Comparison of ENCODE assay signal across 24 cellular contexts in genomic region chr13:73984201-73984600, GRCh38.
DNase-seq lines count a peak whose midpoint lies in the region; ATAC-seq and TF ChIP-seq lines count a peak whose summit lies in the region.
"Had no signal": no experiment of that assay in that cellular context is flagged by ENCODE, and none has a peak within 500 bp of the region (broad histone marks: within the 10 kb centered on the region; RNA-seq: fewer than 3 reads in every experiment).

No MANE protein-coding gene starts in this region.

- H3K36me3 ChIP-seq in KOPT-K1 (ENCODE audit: insufficient read depth, low read length), result no peaks in the 10 kb centered on the region
- no peaks in the 10 kb centered on the region for H3K36me3 ChIP-seq in psoas muscle (ENCODE audit: insufficient read depth in 1 of 2, low read depth in 1 of 2)
- H3K36me3 ChIP-seq: thoracic aorta, WERI-Rb-1 had no signal

- WGBS in psoas muscle, 3 donors, result 91 to 92% (median 92%) methylated on average over 11 of the region's 11 CpGs

- no peak for ATAC-seq in activated T-cell treated with anti-CD3 and anti-CD28 coated beads, Interleukin-2, amount 50 U/mL, for 72 hours (replicated peaks in 1 of 2)
- peak in 3 of 4 donors; percentile 56 to 66 (median 57) for ATAC-seq in psoas muscle
- ATAC-seq in HG02588 (IDR thresholded peaks at IDR 0.05; ENCODE audit: unreplicated experiment), result no peak
- ATAC-seq: HepG2; left colon; stimulated activated memory B cell treated with anti-CD40 and anti-IgM and Interleukin-4, amounts not matched to agents 10 μg/mL and 1 μg/mL and 100 μg/mL, for 72 hours had no signal

- peaks cover 25% of the 10 kb centered on the region for H3K4me1 Mint-ChIP-seq in activated T-cell treated with anti-CD3 and anti-CD28 coated beads, Interleukin-2, amount 50 U/mL, for 72 hours (ENCODE audit: low read depth)
- peaks cover 7% of the 10 kb centered on the region for H3K4me1 Mint-ChIP-seq in chondrocyte (ENCODE audit: low read depth)
- H3K4me1 Mint-ChIP-seq in CD14-positive monocyte, result no peaks in the 10 kb centered on the region

- no peaks in the 10 kb centered on the region for H3K9me3 Mint-ChIP-seq in activated T-cell treated with anti-CD3 and anti-CD28 coated beads, Interleukin-2, amount 50 U/mL, for 72 hours
- H3K9me3 Mint-ChIP-seq in chondrocyte (ENCODE audit: low read depth), result no peaks in the 10 kb centered on the region
- peaks cover 6 to 12% (median 8%) of the 10 kb centered on the region in 7 donors for H3K9me3 Mint-ChIP-seq in CD14-positive monocyte
- H3K9me3 Mint-ChIP-seq: naive B cell had no signal

- no peaks in the 10 kb centered on the region for H3K27me3 ChIP-seq in psoas muscle (ENCODE audit: insufficient read depth in 3 of 3, low read length in 2 of 3)
- H3K27me3 ChIP-seq: BLaER1 treated with 17β-estradiol and CSF1 and Interleukin-3, amounts not matched to agents 10 nM and 100 nM; spleen had no signal

- TF ChIP-seq CTCF in chondrocyte (IDR thresholded peaks at IDR 0.05) (no peak), psoas muscle (IDR thresholded peaks at IDR 0.05) (no peak), CD14-positive monocyte (IDR thresholded peaks at IDR 0.05) (no peak)

- H3K27ac Mint-ChIP-seq in activated T-cell treated with anti-CD3 and anti-CD28 coated beads, Interleukin-2, amount 50 U/mL, for 72 hours, result peak overlapping the region; percentile 98
- H3K27ac Mint-ChIP-seq in chondrocyte (ENCODE audit: unreplicated experiment), result peak overlapping the region; percentile 24
- H3K27ac Mint-ChIP-seq in CD14-positive monocyte, result no peak overlapping the region
- H3K27ac Mint-ChIP-seq: stimulated activated memory B cell treated with anti-CD40 and anti-IgM and Interleukin-4, amounts not matched to agents 10 μg/mL and 1 μg/mL and 100 μg/mL, for 72 hours had no signal

- DNase-seq in activated T-cell treated with anti-CD3 and anti-CD28 coated beads, Interleukin-2, amount 50 U/mL, for 72 hours, result no peak
- DNase-seq in activated T-cell treated with anti-CD3 and anti-CD28 coated beads for 4 hours (no peak), chondrocyte (ENCODE audit: low spot score) (no peak), psoas muscle (peak in 1 of 2 donors; percentile 50), middle frontal gyrus (ENCODE audit: extremely low spot score, low spot score) (no peak), CD14-positive monocyte (ENCODE audit: low spot score) (no peak)
- DNase-seq: ACHN, HCEC 1CT, left colon, mesenchymal stem cell, naive B cell, NCI-H187, retina, SK-N-SH, spleen, WERI-Rb-1 had no signal

- H3K36me3 Mint-ChIP-seq in activated T-cell treated with anti-CD3 and anti-CD28 coated beads, Interleukin-2, amount 50 U/mL, for 72 hours (ENCODE audit: insufficient read depth in 2 of 2), result no peaks in the 10 kb centered on the region
- H3K36me3 Mint-ChIP-seq in chondrocyte (ENCODE audit: low read depth) (peaks cover 5% of the 10 kb centered on the region), CD14-positive monocyte (no peaks in the 10 kb centered on the region)

- peak overlapping the region; percentile 88 for H3K27ac ChIP-seq in KOPT-K1 (ENCODE audit: low read depth, low read length, poor library complexity, severe bottlenecking)
- H3K27ac ChIP-seq in psoas muscle, result no peak overlapping the region
- H3K27ac ChIP-seq: BLaER1 treated with 17β-estradiol and CSF1 and Interleukin-3, amounts not matched to agents 10 nM and 100 nM; HL-60; RWPE1; spleen; thoracic aorta; WERI-Rb-1 had no signal

- H3K27me3 Mint-ChIP-seq in activated T-cell treated with anti-CD3 and anti-CD28 coated beads, Interleukin-2, amount 50 U/mL, for 72 hours (ENCODE audit: low read depth), result no peaks in the 10 kb centered on the region
- H3K27me3 Mint-ChIP-seq in chondrocyte (ENCODE audit: low read depth), result no peaks in the 10 kb centered on the region
- peaks cover 0 to 3% (median 0%) of the 10 kb centered on the region in 3 donors for H3K27me3 Mint-ChIP-seq in CD14-positive monocyte (ENCODE audit: low read depth in 3 of 3)
- H3K27me3 Mint-ChIP-seq: naive B cell; stimulated activated memory B cell treated with anti-CD40 and anti-IgM and Interleukin-4, amounts not matched to agents 10 μg/mL and 1 μg/mL and 100 μg/mL, for 72 hours had no signal

- no peaks in the 10 kb centered on the region for H3K9me3 ChIP-seq in KOPT-K1 (ENCODE audit: insufficient read depth, low read length, poor library complexity, severe bottlenecking)
- no peaks in the 10 kb centered on the region for H3K9me3 ChIP-seq in psoas muscle
- H3K9me3 ChIP-seq: SK-N-SH, thoracic aorta had no signal

- H3K4me1 ChIP-seq in psoas muscle, result no peaks in the 10 kb centered on the region

- intact Hi-C loops in psoas muscle (cut with DNase I), result no loop called here
- intact Hi-C loops in CD14-positive monocyte (cut with micrococcal nuclease), result no loop called here

- H3K4me3 Mint-ChIP-seq in activated T-cell treated with anti-CD3 and anti-CD28 coated beads, Interleukin-2, amount 50 U/mL, for 72 hours, result peak overlapping the region in 1 of 2 donors; percentile 93
- no peak overlapping the region for H3K4me3 Mint-ChIP-seq in chondrocyte (ENCODE audit: unreplicated experiment)
- no peak overlapping the region for H3K4me3 Mint-ChIP-seq in CD14-positive monocyte
- H3K4me3 Mint-ChIP-seq: stimulated activated memory B cell treated with anti-CD40 and anti-IgM and Interleukin-4, amounts not matched to agents 10 μg/mL and 1 μg/mL and 100 μg/mL, for 72 hours had no signal

- H3K4me3 ChIP-seq in psoas muscle, result no peak overlapping the region
- H3K4me3 ChIP-seq: BLaER1 treated with 17β-estradiol and CSF1 and Interleukin-3, amounts not matched to agents 10 nM and 100 nM; spleen; thoracic aorta had no signal

Comparison
In these comparisons a context has a peak if more than half of its experiments do, and no peak if none do; other contexts are left out.
1. ATAC-seq: peak in psoas muscle (3 of 4); none in activated T-cell treated with anti-CD3 and anti-CD28 coated beads, Interleukin-2, amount 50 U/mL, for 72 hours (0 of 2) and HG02588 (single experiment).
2. H3K27ac Mint-ChIP-seq: peak in activated T-cell treated with anti-CD3 and anti-CD28 coated beads, Interleukin-2, amount 50 U/mL, for 72 hours (single experiment) and chondrocyte (single experiment); none in CD14-positive monocyte (0 of 7).